ENCODE assay signal across 8 cellular contexts in genomic region chr6:32885698-32886286, GRCh38. TPM values are rescaled to one million over a fixed set of nuclear protein-coding genes. Genes with fewer than 3 reads are reported as not detected.
A peak's percentile ranks its signal among the peaks of the same experiment; 100 is the strongest.
DNase-seq lines count a peak whose midpoint lies in the region; ATAC-seq and TF ChIP-seq lines count a peak whose summit lies in the region.

No MANE protein-coding gene starts in this region.

- POLR2A ChIA-PET in AG04450 (lab: Yijun Ruan, JAX), result interaction anchor here (0.7 to 2.6 kb wide), 3 partner anchors 86 to 363 kb away, joined by 3 to 19 read pairs (median 3); no protein-coding TSS in a partner anchor
- POLR2A ChIA-PET in activated CD8-positive, alpha-beta T cell treated with anti-CD3 and anti-CD28 coated beads for 36 hours (lab: Charles Lee), result interaction anchor here (0.6 to 2.3 kb wide), 8 partner anchors 16 to 99 kb away, joined by 3 to 13 read pairs (median 3); partner anchors contain the start of gene HLA-DMA

- peak; percentile 63 for TF ChIP-seq CTCF in AG04450 (IDR thresholded peaks at IDR 0.05; ENCODE audit: low read depth, low read length)
- TF ChIP-seq CTCF in GM13976 (IDR thresholded peaks at IDR 0.05; ENCODE audit: borderline replicate concordance, control extremely low read depth, extremely low read depth, insufficient read depth, missing control alignments), result peak; percentile 47
- TF ChIP-seq CTCF in activated CD8-positive, alpha-beta T cell treated with anti-CD3 and anti-CD28 coated beads for 36 hours (IDR thresholded peaks at IDR 0.05), result peak; percentile 74
- peak; percentile 78 for TF ChIP-seq CTCF in left ventricle myocardium inferior (IDR thresholded peaks at IDR 0.05; ENCODE audit: borderline replicate concordance)
- peak; percentile 65 for TF ChIP-seq CTCF in smooth muscle cell (IDR thresholded peaks at IDR 0.05; ENCODE audit: borderline replicate concordance, insufficient read depth, poor library complexity, severe bottlenecking)

- H3K79me2 ChIP-seq in smooth muscle cell (ENCODE audit: low read depth), result no peaks in the 10 kb centered on the region

- in situ Hi-C loops in GM13976 (cut with MboI; ENCODE audit: low sequenced_read_pairs, unreplicated experiment), result loop anchor here (5.0 kb wide), 1 partner anchor 102 kb away; no protein-coding TSS in a partner anchor

- no peak overlapping the region for H3K4me3 Mint-ChIP-seq in activated CD8-positive, alpha-beta T cell treated with anti-CD3 and anti-CD28 coated beads for 36 hours

- H3K4me1 ChIP-seq in left ventricle myocardium inferior (peaks cover 22% of the 10 kb centered on the region), smooth muscle cell (ENCODE audit: low read depth) (no peaks in the 10 kb centered on the region)

- no peaks in the 10 kb centered on the region for H3K9me3 Mint-ChIP-seq in activated CD8-positive, alpha-beta T cell treated with anti-CD3 and anti-CD28 coated beads for 36 hours

- no peaks in the 10 kb centered on the region for H3K9me3 ChIP-seq in AG04450 (ENCODE audit: control insufficient read depth, insufficient read depth, low read length)
- H3K9me3 ChIP-seq in left ventricle myocardium inferior (replicated peaks), result no peaks in the 10 kb centered on the region
- no peaks in the 10 kb centered on the region for H3K9me3 ChIP-seq in smooth muscle cell (replicated peaks; ENCODE audit: low read depth)

- no peaks in the 10 kb centered on the region for H4K20me1 ChIP-seq in smooth muscle cell (ENCODE audit: low read depth)

- H3K36me3 ChIP-seq in left ventricle myocardium inferior (no peaks in the 10 kb centered on the region), smooth muscle cell (ENCODE audit: low read depth) (no peaks in the 10 kb centered on the region)

- H3K4me1 Mint-ChIP-seq in activated CD8-positive, alpha-beta T cell treated with anti-CD3 and anti-CD28 coated beads for 36 hours (ENCODE audit: low read depth), result peaks cover 6% of the 10 kb centered on the region

- no peaks in the 10 kb centered on the region for H3K27me3 Mint-ChIP-seq in activated CD8-positive, alpha-beta T cell treated with anti-CD3 and anti-CD28 coated beads for 36 hours

- DNase-seq in AG04450 (ENCODE audit: low read depth, low spot score) (no peak), GM13976 (ENCODE audit: low spot score) (peak; percentile 67), NCI-H2196 treated with DMSO at 0.1 percent for 48 hours (lab: John Stamatoyannopoulos, UW; ENCODE audit: unreplicated experiment) (peak; percentile 29), left ventricle myocardium inferior (no peak), smooth muscle cell (lab: John Stamatoyannopoulos, UW; ENCODE audit: unreplicated experiment) (no peak), nucleus accumbens (lab: John Stamatoyannopoulos, UW) (no peak)
- no peak for DNase-seq in activated CD8-positive, alpha-beta T cell treated with anti-CD3 and anti-CD28 coated beads for 36 hours

- no peak overlapping the region for H3K9ac ChIP-seq in smooth muscle cell (ENCODE audit: low read depth)

- intact Hi-C loops in activated CD8-positive, alpha-beta T cell treated with anti-CD3 and anti-CD28 coated beads for 36 hours (cut with micrococcal nuclease), result loop anchor here (2.0 kb wide), 1 partner anchor 99 kb away; no protein-coding TSS in a partner anchor
- intact Hi-C loops in left ventricle myocardium inferior (cut with micrococcal nuclease), result loop anchor here (5.0 kb wide), 1 partner anchor 97 kb away; no protein-coding TSS in a partner anchor

- H3K27ac Mint-ChIP-seq in activated CD8-positive, alpha-beta T cell treated with anti-CD3 and anti-CD28 coated beads for 36 hours, result no peak overlapping the region

- peaks cover 2% of the 10 kb centered on the region for H3K27me3 ChIP-seq in AG04450 (ENCODE audit: control insufficient read depth, insufficient read depth, low read length)
- no peaks in the 10 kb centered on the region for H3K27me3 ChIP-seq in left ventricle myocardium inferior (ENCODE audit: low read depth)
- H3K27me3 ChIP-seq in smooth muscle cell (ENCODE audit: low read depth), result peaks cover 9% of the 10 kb centered on the region

- H3K27ac ChIP-seq in AG04450 (ENCODE audit: low read depth, low read length) (no peak overlapping the region), left ventricle myocardium inferior (replicated peaks) (no peak overlapping the region), smooth muscle cell (ENCODE audit: low read depth) (no peak overlapping the region)

- WGBS in smooth muscle cell (ENCODE audit: low lambda C conversion rate), result 55% methylated on average over 4 of the region's 4 CpGs

- H3F3A ChIP-seq in smooth muscle cell (ENCODE audit: low read depth), result no peaks in the 10 kb centered on the region

- CTCF ChIA-PET in AG04450 (lab: Charles Lee), result interaction anchor here (0.5 to 7.1 kb wide), 47 partner anchors 8 to 432 kb away, joined by 3 to 147 read pairs (median 5); partner anchors contain the start of genes BRD2, HLA-DMA, TAP2 and ZBTB22
- CTCF ChIA-PET in activated CD8-positive, alpha-beta T cell treated with anti-CD3 and anti-CD28 coated beads for 36 hours (lab: Charles Lee), result interaction anchor here (0.7 to 3.0 kb wide), 44 partner anchors 8 to 129 kb away, joined by 3 to 82 read pairs (median 5); partner anchors contain the start of genes HLA-DMA, HLA-DMB, PSMB9 and TAP1

- no peak overlapping the region for H3K4me3 ChIP-seq in AG04450 (ENCODE audit: low read depth, low read length)
- no peak overlapping the region for H3K4me3 ChIP-seq in left ventricle myocardium inferior
- no peak overlapping the region for H3K4me3 ChIP-seq in smooth muscle cell

- no peak overlapping the region for H2AFZ ChIP-seq in smooth muscle cell (ENCODE audit: low read depth)

- peak; percentile 70 for ATAC-seq in activated CD8-positive, alpha-beta T cell treated with anti-CD3 and anti-CD28 coated beads for 36 hours
- ATAC-seq in GM18858 (IDR thresholded peaks at IDR 0.05; ENCODE audit: unreplicated experiment), result no peak

- H3K4me2 ChIP-seq in smooth muscle cell, result no peak overlapping the region

- no peaks in the 10 kb centered on the region for H3K36me3 Mint-ChIP-seq in activated CD8-positive, alpha-beta T cell treated with anti-CD3 and anti-CD28 coated beads for 36 hours (ENCODE audit: low read depth)

RNA-seq across cellular contexts. Expression of gene PSMB9, which starts 31.8 kb away (rescaled TPM):
- polyA plus RNA-seq in AG04450 (2011; rRNA removed) (34.8 and 38.4 TPM in 2 replicates), smooth muscle cell (1.7 and 2.2 TPM in 2 replicates)
- 16.8 and 20.6 TPM in 2 replicates for polyA minus RNA-seq in AG04450 (2011; rRNA and poly(A)+ RNA removed)
- total RNA-seq in activated CD8-positive, alpha-beta T cell treated with anti-CD3 and anti-CD28 coated beads for 36 hours, result 100 to 1,000 TPM; 219 to 229 TPM
- total RNA-seq in left ventricle myocardium inferior (13.4 TPM), smooth muscle cell (0.63 TPM in 1 of 2 replicates, not detected in the other)

RNA-seq across cellular contexts. Expression of gene TAP1, which starts 32.3 kb away (rescaled TPM):
- polyA plus RNA-seq in AG04450 (2011; rRNA removed) (38.6 and 43.6 TPM in 2 replicates), smooth muscle cell (18.4 and 22.4 TPM in 2 replicates)
- 36.4 and 45.8 TPM in 2 replicates for polyA minus RNA-seq in AG04450 (2011; rRNA and poly(A)+ RNA removed)
- total RNA-seq in activated CD8-positive, alpha-beta T cell treated with anti-CD3 and anti-CD28 coated beads for 36 hours, result 100 to 1,000 TPM; 210 to 211 TPM
- total RNA-seq in left ventricle myocardium inferior (15.5 TPM), smooth muscle cell (11.2 and 13.7 TPM in 2 replicates)

RNA-seq across cellular contexts. Expression of gene PSMB8, which starts 41.9 kb away (rescaled TPM):
- 62.0 and 70.0 TPM in 2 replicates for polyA plus RNA-seq in AG04450 (2011; rRNA removed)
- polyA minus RNA-seq in AG04450 (2011; rRNA and poly(A)+ RNA removed), result 25.3 and 28.0 TPM in 2 replicates
- total RNA-seq in activated CD8-positive, alpha-beta T cell treated with anti-CD3 and anti-CD28 coated beads for 36 hours, result 100 to 1,000 TPM; 370 to 371 TPM
- 13.2 TPM for total RNA-seq in left ventricle myocardium inferior
- 5.0 and 10.2 TPM in 2 replicates for total RNA-seq in smooth muscle cell
- 16.7 and 22.2 TPM in 2 replicates for polyA plus RNA-seq in smooth muscle cell

RNA-seq across cellular contexts. Expression of gene TAP2, which starts 47.3 kb away (rescaled TPM):
- polyA plus RNA-seq in AG04450 (2011; rRNA removed) (15.3 and 15.4 TPM in 2 replicates), smooth muscle cell (0.40 and 1.5 TPM in 2 replicates)
- polyA minus RNA-seq in AG04450 (2011; rRNA and poly(A)+ RNA removed), result 39.9 and 55.3 TPM in 2 replicates
- total RNA-seq in activated CD8-positive, alpha-beta T cell treated with anti-CD3 and anti-CD28 coated beads for 36 hours, result 100 to 1,000 TPM; 110 to 113 TPM
- total RNA-seq in left ventricle myocardium inferior (22.4 TPM), smooth muscle cell (5.3 and 6.1 TPM in 2 replicates)

RNA-seq across cellular contexts. Expression of gene HLA-DMB, which starts 55.0 kb away (rescaled TPM):
- polyA plus RNA-seq in AG04450 (2011; rRNA removed) (0.07 and 0.12 TPM in 2 replicates), smooth muscle cell (not detected in 2 replicates)
- not detected in 2 replicates for polyA minus RNA-seq in AG04450 (2011; rRNA and poly(A)+ RNA removed)
- total RNA-seq in activated CD8-positive, alpha-beta T cell treated with anti-CD3 and anti-CD28 coated beads for 36 hours, result 1 to 10 TPM; 3.5 to 3.6 TPM
- total RNA-seq in left ventricle myocardium inferior (9.1 TPM), smooth muscle cell (not detected in 2 replicates)

Comparison
In these comparisons a context has a peak if more than half of its experiments do, and no peak if none do; other contexts are left out.
1. DNase-seq: peak in GM13976 (single experiment) and NCI-H2196 treated with DMSO at 0.1 percent for 48 hours (single experiment); none in AG04450 (single experiment), activated CD8-positive, alpha-beta T cell treated with anti-CD3 and anti-CD28 coated beads for 36 hours (single experiment), left ventricle myocardium inferior (single experiment), smooth muscle cell (single experiment) and nucleus accumbens (0 of 56).
2. RNA of gene PSMB9, which starts 31.8 kb away (total RNA-seq): 219 to 229 TPM in activated CD8-positive, alpha-beta T cell treated with anti-CD3 and anti-CD28 coated beads for 36 hours; 13.4 TPM in left ventricle myocardium inferior (single experiment) and 0.63 TPM in smooth muscle cell; every median in the first group is over 10 times any median in the second.
3. RNA of gene TAP1, which starts 32.3 kb away (total RNA-seq): 210 to 211 TPM in activated CD8-positive, alpha-beta T cell treated with anti-CD3 and anti-CD28 coated beads for 36 hours; 15.5 TPM in left ventricle myocardium inferior (single experiment) and 11.2 to 13.7 TPM in smooth muscle cell; every median in the first group is over 10 times any median in the second.
4. RNA of gene PSMB8, which starts 41.9 kb away (total RNA-seq): 370 to 371 TPM in activated CD8-positive, alpha-beta T cell treated with anti-CD3 and anti-CD28 coated beads for 36 hours; 13.2 TPM in left ventricle myocardium inferior (single experiment) and 5.0 to 10.2 TPM in smooth muscle cell; every median in the first group is over 10 times any median in the second.
5. Peak in every context shown above with its lines, with median percentiles within 50 percentile points of each other: CTCF ChIP-seq.